ENCODE assay signal across 10 cellular contexts in genomic region chr7:94396044-94396443, GRCh38. TPM values are rescaled to one million over a fixed set of nuclear protein-coding genes. Genes with fewer than 3 reads are reported as not detected.
DNase-seq lines count a peak whose midpoint lies in the region; ATAC-seq, FAIRE-seq and TF ChIP-seq lines count a peak whose summit lies in the region.
"Had no signal": no experiment of that assay in that cellular context is flagged by ENCODE, and none has a peak within 500 bp of the region (broad histone marks: within the 10 kb centered on the region; RNA-seq: fewer than 3 reads in every experiment).

No MANE protein-coding gene starts in this region.

- peak overlapping the region; percentile 91 for H3K27ac ChIP-seq in left ventricle myocardium inferior (replicated peaks)
- H3K27ac ChIP-seq: KMS-11 had no signal

- no peak for TF ChIP-seq CTCF in WI38 (IDR thresholded peaks at IDR 0.05; ENCODE audit: low read depth, low read length)
- no peak for TF ChIP-seq CTCF in left ventricle myocardium inferior (IDR thresholded peaks at IDR 0.05; ENCODE audit: borderline replicate concordance)

- intact Hi-C loops in left ventricle myocardium inferior (cut with micrococcal nuclease) = loop anchor here (5.0 kb wide), 1 partner anchor 99 kb away; no protein-coding TSS in a partner anchor
- intact Hi-C loops in sciatic nerve (cut with DNase I) = no loop called here

- TF ChIP-seq POLR2A in GM12891 (IDR thresholded peaks at IDR 0.05; ENCODE audit: low read depth, low read length) = no peak

- H3K4me3 ChIP-seq in WI38 (ENCODE audit: low read depth, low read length) (peak overlapping the region; percentile 98), left ventricle myocardium inferior (peak overlapping the region; percentile 69)

- no peak for DNase-seq in GM12891 (ENCODE audit: insufficient read length, low spot score)
- DNase-seq in left ventricle myocardium inferior = no peak
- no peak for DNase-seq in sciatic nerve (ENCODE audit: low spot score)
- DNase-seq in NCI-H345 treated with DMSO at 0.1 percent for 48 hours (lab: John Stamatoyannopoulos, UW; ENCODE audit: unreplicated experiment) = no peak
- no peak for DNase-seq in SHP77 (lab: John Stamatoyannopoulos, UW)
- DNase-seq in NCI-H187 (lab: John Stamatoyannopoulos, UW) = no peak
- DNase-seq: activated effector memory CD4-positive, alpha-beta T cell treated with Interleukin-2 at 50 U/mL for 16 hours had no signal

- H3K9me3 ChIP-seq in left ventricle myocardium inferior (replicated peaks) = no peaks in the 10 kb centered on the region

- peak; percentile 26 for FAIRE-seq in GM12891 (lab: Jason Lieb, UNC)

- ATAC-seq in sciatic nerve = peak; percentile 60
- ATAC-seq in GM19467 (IDR thresholded peaks at IDR 0.05; ENCODE audit: unreplicated experiment) = no peak

- H3K36me3 ChIP-seq in left ventricle myocardium inferior = no peaks in the 10 kb centered on the region

- H3K27me3 ChIP-seq in left ventricle myocardium inferior (ENCODE audit: low read depth) = peaks cover 50% of the 10 kb centered on the region

- peaks cover 42% of the 10 kb centered on the region for H3K4me1 ChIP-seq in left ventricle myocardium inferior

TF ChIP-seq in GM12891, 5 proteins besides CTCF, POLR2A, EP300 and RAD21:
- TF ChIP-seq TAF1 (IDR thresholded peaks at IDR 0.05; ENCODE audit: low read depth, low read length) = no peak
- no peak for TF ChIP-seq POLR2AphosphoS5 (IDR thresholded peaks at IDR 0.05; ENCODE audit: low read depth, low read length)
- TF ChIP-seq SPI1 (IDR thresholded peaks at IDR 0.05; ENCODE audit: low read depth, low read length) = no peak
- no peak for TF ChIP-seq POU2F2 (IDR thresholded peaks at IDR 0.05; ENCODE audit: low read depth, low read length)
- no peak for TF ChIP-seq PAX5 (IDR thresholded peaks at IDR 0.05; ENCODE audit: insufficient read depth, low read length, severe bottlenecking)

RNA-seq across cellular contexts. Expression of gene COL1A2, which starts 1.3 kb away (rescaled TPM):
- polyA plus RNA-seq in GM12891 (2012; ENCODE audit: low read depth, missing spikeins) = 0.04 TPM
- total RNA-seq in left ventricle myocardium inferior = 96.6 TPM
- total RNA-seq in sciatic nerve = 443 TPM
